In the genomic region with DNA sequence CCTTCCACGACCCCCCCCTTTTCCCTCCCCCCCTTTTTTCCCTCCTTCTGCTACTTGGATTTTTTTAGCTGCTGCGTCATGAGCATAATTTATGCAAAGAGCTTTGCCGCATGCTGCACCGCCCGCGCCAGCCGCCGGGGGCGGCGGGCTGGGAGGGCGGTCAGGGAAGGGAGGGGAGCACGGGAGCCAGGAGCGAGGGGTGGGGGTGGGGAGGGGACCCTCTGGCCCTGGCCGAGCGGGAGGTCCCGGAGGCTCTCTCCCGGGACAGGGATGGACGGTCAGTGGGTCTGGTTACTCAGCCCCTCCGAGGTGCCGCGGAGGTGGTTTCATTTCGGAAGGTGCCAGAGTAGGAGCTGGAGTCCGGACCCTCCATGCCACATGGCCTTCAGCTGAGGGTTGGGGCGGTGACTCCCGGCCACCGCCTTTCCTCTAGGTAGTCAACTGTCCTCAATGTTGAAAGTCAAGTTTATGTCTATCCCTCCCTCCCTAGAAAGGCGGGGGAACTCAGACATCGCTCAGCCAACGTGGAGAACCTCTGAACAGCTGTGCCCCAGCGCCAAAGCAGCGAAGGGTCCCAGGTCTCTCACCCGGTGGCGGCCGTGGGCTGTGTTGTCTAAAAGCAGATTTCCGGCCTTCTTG, we compare ENCODE assay signal across 8 cellular contexts. TPM values are rescaled to one million over a fixed set of nuclear protein-coding genes. Genes with fewer than 3 reads are reported as not detected.
DNase-seq lines count a peak whose midpoint lies in the region; ATAC-seq and TF ChIP-seq lines count a peak whose summit lies in the region.

A gene with protein sequence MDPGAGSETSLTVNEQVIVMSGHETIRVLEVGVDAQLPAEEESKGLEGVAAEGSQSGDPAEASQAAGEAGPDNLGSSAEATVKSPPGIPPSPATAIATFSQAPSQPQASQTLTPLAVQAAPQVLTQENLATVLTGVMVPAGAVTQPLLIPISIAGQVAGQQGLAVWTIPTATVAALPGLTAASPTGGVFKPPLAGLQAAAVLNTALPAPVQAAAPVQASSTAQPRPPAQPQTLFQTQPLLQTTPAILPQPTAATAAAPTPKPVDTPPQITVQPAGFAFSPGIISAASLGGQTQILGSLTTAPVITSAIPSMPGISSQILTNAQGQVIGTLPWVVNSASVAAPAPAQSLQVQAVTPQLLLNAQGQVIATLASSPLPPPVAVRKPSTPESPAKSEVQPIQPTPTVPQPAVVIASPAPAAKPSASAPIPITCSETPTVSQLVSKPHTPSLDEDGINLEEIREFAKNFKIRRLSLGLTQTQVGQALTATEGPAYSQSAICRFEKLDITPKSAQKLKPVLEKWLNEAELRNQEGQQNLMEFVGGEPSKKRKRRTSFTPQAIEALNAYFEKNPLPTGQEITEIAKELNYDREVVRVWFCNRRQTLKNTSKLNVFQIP (minus strand): TSS at position 95 of the 639 bp plus-strand sequence. CDS start 11,226 bp downstream, outside the sequence.

- H3K4me1 ChIP-seq in breast epithelium (no peaks in the 10 kb centered on the region), skeletal muscle tissue (ENCODE audit: control insufficient read depth in 3 of 3, insufficient read depth in 3 of 3, low read length in 3 of 3) (peaks cover 11 to 17% (median 17%) of the 10 kb centered on the region in 3 donors)

- no peaks in the 10 kb centered on the region for H3K9me3 ChIP-seq in breast epithelium
- H3K9me3 ChIP-seq in skeletal muscle tissue (ENCODE audit: control insufficient read depth in 3 of 3, low read length in 3 of 3) = no peaks in the 10 kb centered on the region

- TF ChIP-seq POLR2A in breast epithelium (IDR thresholded peaks at IDR 0.05) = no peak

- peak within 1 kb of the TSS; percentile 87 to 92 (median 89) for H3K9ac ChIP-seq in skeletal muscle tissue (ENCODE audit: low read depth in 1 of 3, low read length in 3 of 3)

- peak within 1 kb of the TSS; percentile 96 for H3K27ac ChIP-seq in VCaP
- peak within 1 kb of the TSS; percentile 96 to 99 for H3K27ac ChIP-seq in breast epithelium
- H3K27ac ChIP-seq in skeletal muscle tissue (ENCODE audit: low read depth, low read length) = peak within 1 kb of the TSS; percentile 90

- peak within 1 kb of the TSS; percentile 64 to 91 (median 91) for H3K4me3 ChIP-seq in breast epithelium
- peak within 1 kb of the TSS; percentile 79 to 87 (median 86) for H3K4me3 ChIP-seq in skeletal muscle tissue (ENCODE audit: low read length in 3 of 3)

- ATAC-seq in HG02884 (IDR thresholded peaks at IDR 0.05; ENCODE audit: unreplicated experiment) = peak; percentile 67

- DNase-seq in DMS153 (lab: John Stamatoyannopoulos, UW) (peak; percentile 46), DMS153 treated with DMSO at 0.1 percent for 48 hours (lab: John Stamatoyannopoulos, UW; ENCODE audit: unreplicated experiment) (no peak), NCI-H187 (lab: John Stamatoyannopoulos, UW) (peak; percentile 38 to 56), breast epithelium (ENCODE audit: low spot score in 2 of 2) (peak; percentile 67 to 73), iPS-NIHi11 (ENCODE audit: low spot score) (peak; percentile 96)

- TF ChIP-seq CTCF in VCaP (conservative IDR thresholded peaks at IDR 0.05) (peak; percentile 79), breast epithelium (IDR thresholded peaks at IDR 0.05) (peak in 2 of 3 donors; percentile 45 to 67)

- no peaks in the 10 kb centered on the region for H3K27me3 ChIP-seq in breast epithelium
- H3K27me3 ChIP-seq in skeletal muscle tissue (ENCODE audit: control insufficient read depth in 3 of 3, insufficient read depth in 3 of 3, low read length in 3 of 3) = no peaks in the 10 kb centered on the region

- H3K36me3 ChIP-seq in breast epithelium (no peaks in the 10 kb centered on the region), skeletal muscle tissue (ENCODE audit: control insufficient read depth in 3 of 3, insufficient read depth in 3 of 3, low read length in 3 of 3) (peaks cover 0 to 5% (median 3%) of the 10 kb centered on the region in 3 donors)

- intact Hi-C loops in breast epithelium (cut with DNase I; ENCODE audit: low total_unique reads) = no loop called here

RNA-seq across cellular contexts. Expression of the gene that starts here (rescaled TPM):
- total RNA-seq in breast epithelium = 10 to 100 TPM; 10.5 to 23.3 (median 15.2) TPM
- 2.6 TPM for total RNA-seq in skeletal muscle tissue
